29 cellular contexts compared by ENCODE assay signal in the genomic region with DNA sequence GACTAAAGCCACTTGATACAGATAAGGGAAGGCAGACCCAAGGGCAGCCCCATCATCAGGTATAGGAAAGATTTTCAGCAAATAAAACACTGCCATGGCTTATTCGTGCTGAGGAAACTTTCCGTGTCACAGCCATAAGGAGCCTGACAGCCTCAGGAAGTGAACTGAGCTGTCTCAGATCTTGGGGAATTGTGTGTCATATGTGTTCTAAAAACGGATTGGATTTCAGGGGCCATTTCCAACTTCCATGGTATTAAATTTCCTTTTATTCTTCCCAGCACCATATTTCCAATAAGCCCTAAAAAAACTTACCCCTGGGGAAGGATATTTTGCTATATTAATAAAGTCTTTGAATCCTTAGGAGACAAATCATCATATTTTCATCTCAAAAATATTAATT.
"Had no signal": no experiment of that assay in that cellular context is flagged by ENCODE, and none has a peak within 500 bp of the region (broad histone marks: within the 10 kb centered on the region; RNA-seq: fewer than 3 reads in every experiment).

No MANE protein-coding gene starts in this region.

- H3K9me3 ChIP-seq: colonic mucosa, upper lobe of left lung, vagina had no signal

- FAIRE-seq: bronchial epithelial cell, keratinocyte had no signal

- H3K4me3 Mint-ChIP-seq: activated CD4-positive, alpha-beta memory T cell treated with anti-CD3 and anti-CD28 coated beads for 36 hours; activated CD4-positive, alpha-beta T cell treated with anti-CD3 and anti-CD28 coated beads, Interleukin-2, amount 10 ng/mL, durations not matched to agents 24 days and 14 days; activated T-cell treated with anti-CD3 and anti-CD28 coated beads, Interleukin-2, amount 50 U/mL, for 4 hours; activated T-helper 17 cell treated with anti-CD3 and anti-CD28 coated beads, Interleukin-2, amount 50 U/mL, for 72 hours; effector memory CD8-positive, alpha-beta T cell; naive thymus-derived CD4-positive, alpha-beta T cell; neural progenitor cell; T-helper 17 cell had no signal

- H3K4me3 ChIP-seq: colonic mucosa, neural progenitor cell, upper lobe of left lung, vagina had no signal

- H3K27me3 ChIP-seq: colonic mucosa, neural progenitor cell, upper lobe of left lung, vagina had no signal

- H3K9ac ChIP-seq: neural progenitor cell had no signal

- H3K4me2 ChIP-seq: neural progenitor cell had no signal

- H3K36me3 Mint-ChIP-seq: activated CD4-positive, alpha-beta memory T cell treated with anti-CD3 and anti-CD28 coated beads for 36 hours; naive thymus-derived CD4-positive, alpha-beta T cell had no signal

- H3K27ac ChIP-seq: colonic mucosa, neural progenitor cell, upper lobe of left lung, vagina had no signal

- H3K4me1 ChIP-seq: colonic mucosa, neural progenitor cell, vagina had no signal

- H3K27ac Mint-ChIP-seq: activated CD4-positive, alpha-beta memory T cell treated with anti-CD3 and anti-CD28 coated beads for 36 hours; activated CD4-positive, alpha-beta T cell treated with anti-CD3 and anti-CD28 coated beads, Interleukin-2, amount 10 ng/mL, durations not matched to agents 24 days and 14 days; activated T-helper 17 cell treated with anti-CD3 and anti-CD28 coated beads, Interleukin-2, amount 50 U/mL, for 72 hours; effector memory CD8-positive, alpha-beta T cell; neural progenitor cell; T-helper 17 cell had no signal

- H3K4me1 Mint-ChIP-seq: neural progenitor cell, T-helper 17 cell had no signal

- H3K9me3 Mint-ChIP-seq: activated CD4-positive, alpha-beta memory T cell treated with anti-CD3 and anti-CD28 coated beads for 36 hours; activated CD4-positive, alpha-beta T cell treated with anti-CD3 and anti-CD28 coated beads, Interleukin-2, amount 10 ng/mL, durations not matched to agents 24 days and 14 days; activated T-cell treated with anti-CD3 and anti-CD28 coated beads, Interleukin-2, amount 50 U/mL, for 4 hours; activated T-helper 17 cell treated with anti-CD3 and anti-CD28 coated beads, Interleukin-2, amount 50 U/mL, for 72 hours; effector memory CD8-positive, alpha-beta T cell; naive thymus-derived CD4-positive, alpha-beta T cell had no signal

- DNase-seq: activated CD4-positive, alpha-beta memory T cell treated with anti-CD3 and anti-CD28 coated beads for 36 hours; activated CD4-positive, alpha-beta T cell treated with anti-CD3 and anti-CD28 coated beads, Interleukin-2, amount 10 ng/mL, durations not matched to agents 24 days and 14 days; activated CD4-positive, CD25-positive, alpha-beta regulatory T cell treated with anti-CD3 and anti-CD28 coated beads, Interleukin-2, amount 50 U/mL, for 72 hours; activated CD8-positive, alpha-beta memory T cell treated with anti-CD3 and anti-CD28 coated beads, Interleukin-2, amount 50 U/mL, for 48 hours; activated gamma-delta T cell treated with Interleukin-2 at 50 U/mL for 16 hours; activated naive CD4-positive, alpha-beta T cell treated with anti-CD3 and anti-CD28 coated beads, Interleukin-2, amount 50 U/mL, for 16 hours; activated T-cell treated with anti-CD3 and anti-CD28 coated beads, Interleukin-2, amount 50 U/mL, for 4 hours; amniotic stem cell; colonic mucosa; effector memory CD8-positive, alpha-beta T cell; foreskin fibroblast; hippocampal formation; left cardiac atrium; left ventricle myocardium superior; naive thymus-derived CD4-positive, alpha-beta T cell; occipital lobe; posterior cingulate gyrus; right cardiac atrium; stimulated activated CD4-positive, alpha-beta T cell treated with anti-CD3 and anti-CD28 coated beads, Interleukin-2, amount 100 ng/mL, for 48 hours; stimulated activated naive CD8-positive, alpha-beta T cell treated with anti-CD3 and anti-CD28 coated beads, Interleukin-15, Interleukin-2, amounts not matched to agents 100 U/mL and 50 U/mL, for 24 hours; substantia nigra; T-helper 17 cell; T1000; upper lobe of left lung had no signal

- H3K36me3 ChIP-seq: colonic mucosa, neural progenitor cell, upper lobe of left lung, vagina had no signal

- H2AFZ ChIP-seq: neural progenitor cell had no signal

- ATAC-seq: activated T-cell treated with anti-CD3 and anti-CD28 coated beads, Interleukin-2, amount 50 U/mL, for 4 hours; activated T-helper 17 cell treated with anti-CD3 and anti-CD28 coated beads, Interleukin-2, amount 50 U/mL, for 72 hours; effector memory CD8-positive, alpha-beta T cell; left cardiac atrium; left ventricle myocardium superior; naive thymus-derived CD4-positive, alpha-beta T cell; stimulated activated naive CD8-positive, alpha-beta T cell treated with anti-CD3 and anti-CD28 coated beads, Interleukin-15, Interleukin-2, amounts not matched to agents 100 U/mL and 50 U/mL, for 24 hours; T-helper 17 cell had no signal
